1 cellular context compared by ENCODE assay signal in the genomic region with DNA sequence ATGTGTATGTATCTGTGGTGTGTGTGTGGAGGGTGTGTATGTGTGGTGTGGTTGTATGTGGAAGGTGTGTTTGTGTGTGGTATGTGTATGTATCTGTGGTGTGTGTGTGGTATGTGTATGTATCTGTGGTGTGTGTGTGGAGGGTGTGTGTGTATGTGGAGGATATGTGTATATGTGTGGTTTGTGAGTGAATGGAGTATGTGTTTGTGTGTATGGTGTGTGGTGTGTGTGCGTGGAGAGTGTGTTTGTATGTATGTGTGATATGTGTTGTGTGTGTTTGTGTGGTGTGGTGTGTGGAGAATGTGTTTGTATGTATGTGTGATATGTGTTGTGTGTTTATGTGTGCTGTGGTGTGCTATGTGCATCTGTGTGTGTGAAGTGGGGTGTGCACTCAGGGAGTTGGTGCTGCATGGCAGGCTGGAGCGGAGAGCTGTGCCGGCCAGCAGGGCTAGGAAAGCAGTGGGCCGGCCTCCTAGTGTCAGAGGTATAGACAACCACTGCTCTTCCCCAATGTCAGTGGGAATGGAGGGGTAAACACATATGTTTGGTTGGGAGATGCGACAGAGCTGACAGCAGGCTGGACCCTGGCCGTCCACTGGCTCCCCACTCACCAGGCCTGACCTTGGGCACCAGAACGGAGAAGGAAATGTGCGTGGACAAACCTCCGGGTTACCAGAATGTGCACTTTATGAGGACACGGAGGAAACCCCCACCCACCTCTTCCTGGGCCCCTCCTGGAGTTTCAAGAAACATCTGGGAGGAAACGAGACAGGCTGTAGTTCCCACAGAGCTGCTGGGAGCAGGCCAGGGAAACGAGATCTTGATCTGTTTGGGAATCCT.
TF ChIP-seq lines count a peak whose summit lies in the region.

No MANE protein-coding gene starts in this region.

TF ChIP-seq in H1, 55 proteins besides CTCF, POLR2A, EP300 and RAD21:
- TF ChIP-seq EZH2 (IDR thresholded peaks at IDR 0.05; ENCODE audit: low read depth, low read length, severe bottlenecking) (no peak), TBP (IDR thresholded peaks at IDR 0.05; ENCODE audit: low read depth, low read length) (no peak)
